Comparison of ENCODE assay signal across 20 cellular contexts in genomic region chr20:46551508-46552280, GRCh38. TPM values are rescaled to one million over a fixed set of nuclear protein-coding genes. Genes with fewer than 3 reads are reported as not detected.
DNase-seq lines count a peak whose midpoint lies in the region; ATAC-seq, FAIRE-seq and TF ChIP-seq lines count a peak whose summit lies in the region.
"Had no signal": no experiment of that assay in that cellular context is flagged by ENCODE, and none has a peak within 500 bp of the region (broad histone marks: within the 10 kb centered on the region; RNA-seq: fewer than 3 reads in every experiment).

No MANE protein-coding gene starts in this region.

- FAIRE-seq in GM12878 (lab: Jason Lieb, UNC): peak; percentile 35

- TF ChIP-seq EP300 in GM12878 (IDR thresholded peaks at IDR 0.05; ENCODE audit: borderline replicate concordance in 1 of 2, control insufficient read depth in 1 of 2, low read depth in 2 of 2, low read length in 2 of 2): peak in 1 of 2 experiments; percentile 34; a peak in 1 of 4 replicates

- POLR2A ChIA-PET in activated naive CD8-positive, alpha-beta T cell treated with anti-CD3 and anti-CD28 coated beads, Interleukin-2, amount 10 ng/mL, durations not matched to agents 7 days and 5 days (lab: Charles Lee): no interaction called here
- POLR2A ChIA-PET in GM12878 (lab: Charles Lee): interaction anchor here (0.6 to 2.2 kb wide), 5 partner anchors 11 to 917 kb away, joined by 3 to 9 read pairs (median 4); no protein-coding TSS in a partner anchor

- CTCF ChIA-PET in GM12878 (lab: Yijun Ruan, JAX): interaction anchor here (0.6 to 4.3 kb wide), 11 partner anchors 10 to 135 kb away, joined by 3 to 43 read pairs (median 3); no protein-coding TSS in a partner anchor

- H3K9me3 Mint-ChIP-seq in activated naive CD8-positive, alpha-beta T cell treated with anti-CD3 and anti-CD28 coated beads, Interleukin-2, amount 10 ng/mL, durations not matched to agents 7 days and 5 days: no peaks in the 10 kb centered on the region
- H3K9me3 Mint-ChIP-seq in activated naive CD8-positive, alpha-beta T cell treated with anti-CD3 and anti-CD28 coated beads, Interleukin-2, amount 50 U/mL, for 24 hours: no peaks in the 10 kb centered on the region
- no peaks in the 10 kb centered on the region for H3K9me3 Mint-ChIP-seq in stimulated activated memory B cell treated with anti-CD40 and anti-IgM and Interleukin-4, amounts not matched to agents 10 μg/mL and 1 μg/mL and 100 μg/mL, for 72 hours
- H3K9me3 Mint-ChIP-seq: activated T-cell treated with anti-CD3 and anti-CD28 coated beads, Interleukin-2, amount 50 U/mL, for 4 hours had no signal

- H3K4me1 ChIP-seq in HUES48 (ENCODE audit: control insufficient read depth, insufficient read depth, low read length) (peaks cover 30% of the 10 kb centered on the region), GM12878 (ENCODE audit: control insufficient read depth, insufficient read depth, low read length) (peaks cover 71% of the 10 kb centered on the region)
- H3K4me1 ChIP-seq: Caco-2, foreskin keratinocyte, psoas muscle had no signal

- H3K27ac Mint-ChIP-seq in activated naive CD8-positive, alpha-beta T cell treated with anti-CD3 and anti-CD28 coated beads, Interleukin-2, amount 10 ng/mL, durations not matched to agents 7 days and 5 days: no peak overlapping the region
- H3K27ac Mint-ChIP-seq in activated naive CD8-positive, alpha-beta T cell treated with anti-CD3 and anti-CD28 coated beads, Interleukin-2, amount 50 U/mL, for 24 hours: no peak overlapping the region
- H3K27ac Mint-ChIP-seq in stimulated activated memory B cell treated with anti-CD40 and anti-IgM and Interleukin-4, amounts not matched to agents 10 μg/mL and 1 μg/mL and 100 μg/mL, for 72 hours: no peak overlapping the region

- H3K27me3 Mint-ChIP-seq in activated naive CD8-positive, alpha-beta T cell treated with anti-CD3 and anti-CD28 coated beads, Interleukin-2, amount 10 ng/mL, durations not matched to agents 7 days and 5 days: no peaks in the 10 kb centered on the region
- H3K27me3 Mint-ChIP-seq in activated naive CD8-positive, alpha-beta T cell treated with anti-CD3 and anti-CD28 coated beads, Interleukin-2, amount 50 U/mL, for 24 hours: no peaks in the 10 kb centered on the region
- H3K27me3 Mint-ChIP-seq in stimulated activated memory B cell treated with anti-CD40 and anti-IgM and Interleukin-4, amounts not matched to agents 10 μg/mL and 1 μg/mL and 100 μg/mL, for 72 hours: no peaks in the 10 kb centered on the region

- BruUV-seq in GM12878 (replicated peaks; lab: Mats Ljungman, UMichigan): TSS peak; percentile 76

- RAD21 ChIA-PET in GM12878 (lab: Charles Lee; ENCODE audit: unreplicated experiment): interaction anchor here (0.8 to 2.3 kb wide), 6 partner anchors 9 to 132 kb away, joined by 3 to 8 read pairs (median 4); no protein-coding TSS in a partner anchor

- SMC1A ChIA-PET in GM12878 (lab: Charles Lee; ENCODE audit: uncharacterized antibody, unreplicated experiment): interaction anchor here (0.7 to 4.3 kb wide), 6 partner anchors 13 to 954 kb away, joined by 3 to 19 read pairs (median 6); no protein-coding TSS in a partner anchor

- no peaks in the 10 kb centered on the region for H3K79me2 ChIP-seq in GM12878 (ENCODE audit: control insufficient read depth, insufficient read depth, low read length)

- H3K9ac ChIP-seq in HUES48 (ENCODE audit: low read depth, low read length): peak overlapping the region; percentile 52; the same call in 1 of the 2 replicates
- peak overlapping the region; percentile 27; the same call in 1 of the 2 replicates for H3K9ac ChIP-seq in GM12878 (ENCODE audit: control insufficient read depth, insufficient read depth, low read length)

- H3K4me3 Mint-ChIP-seq in activated naive CD8-positive, alpha-beta T cell treated with anti-CD3 and anti-CD28 coated beads, Interleukin-2, amount 10 ng/mL, durations not matched to agents 7 days and 5 days: peak overlapping the region; percentile 54
- no peak overlapping the region for H3K4me3 Mint-ChIP-seq in activated naive CD8-positive, alpha-beta T cell treated with anti-CD3 and anti-CD28 coated beads, Interleukin-2, amount 50 U/mL, for 24 hours
- H3K4me3 Mint-ChIP-seq in stimulated activated memory B cell treated with anti-CD40 and anti-IgM and Interleukin-4, amounts not matched to agents 10 μg/mL and 1 μg/mL and 100 μg/mL, for 72 hours: no peak overlapping the region

- peaks cover 34% of the 10 kb centered on the region for H3K4me1 Mint-ChIP-seq in activated naive CD8-positive, alpha-beta T cell treated with anti-CD3 and anti-CD28 coated beads, Interleukin-2, amount 10 ng/mL, durations not matched to agents 7 days and 5 days
- peaks cover 51% of the 10 kb centered on the region for H3K4me1 Mint-ChIP-seq in activated naive CD8-positive, alpha-beta T cell treated with anti-CD3 and anti-CD28 coated beads, Interleukin-2, amount 50 U/mL, for 24 hours
- H3K4me1 Mint-ChIP-seq in stimulated activated memory B cell treated with anti-CD40 and anti-IgM and Interleukin-4, amounts not matched to agents 10 μg/mL and 1 μg/mL and 100 μg/mL, for 72 hours: peaks cover 49% of the 10 kb centered on the region

- H3K27me3 ChIP-seq in HUES48 (ENCODE audit: control insufficient read depth, insufficient read depth, low read length): no peaks in the 10 kb centered on the region
- H3K27me3 ChIP-seq in GM12878 (replicated peaks in 1 of 2; ENCODE audit: control insufficient read depth in 2 of 2, insufficient read depth in 2 of 2, low read length in 1 of 2): no peaks in the 10 kb centered on the region
- H3K27me3 ChIP-seq: adrenal gland had no signal

- 0 out of 2 replicates have a peak overlapping the region, but pooled peaks have one; percentile 24 for H3K4me2 ChIP-seq in GM12878 (ENCODE audit: control insufficient read depth, insufficient read depth)

- no peak for TF ChIP-seq POLR2A in GM12878 (IDR thresholded peaks at IDR 0.05; ENCODE audit: low read depth, low read length)

- H3K4me3 ChIP-seq in HUES48 (ENCODE audit: low read depth, low read length): no peak overlapping the region
- H3K4me3 ChIP-seq in GM12878: no peak overlapping the region; the same call in 1 of the 2 replicates
- H3K4me3 ChIP-seq: adrenal gland, psoas muscle had no signal

- no peak for TF ChIP-seq RAD21 in GM12878 (IDR thresholded peaks at IDR 0.05; ENCODE audit: insufficient read depth, low read depth, low read length)

- 64% methylated on average over 11 of the region's 11 CpGs for WGBS in GM12878 (ENCODE audit: insufficient coverage, insufficient replicate concordance, low lambda C conversion rate, missing lambda C conversion rate)

- no peak for TF ChIP-seq CTCF in GM12878 (IDR thresholded peaks at IDR 0.05 in 2 of 3, conservative IDR thresholded peaks at IDR 0.05 in 1 of 3; ENCODE audit: control insufficient read depth in 2 of 3, extremely low read depth in 1 of 3, insufficient read depth in 1 of 3, low read depth in 3 of 3, low read length in 3 of 3)

- H3K27ac ChIP-seq in HUES48 (ENCODE audit: low read depth, low read length) (peak overlapping the region; percentile 87), GM12878 (ENCODE audit: control insufficient read depth, insufficient read depth) (peak overlapping the region; percentile 76)
- H3K27ac ChIP-seq: adrenal gland, foreskin keratinocyte, psoas muscle had no signal

- in situ Hi-C loops in GM12878 (cut with MboI): loop anchor here (10.0 kb wide), 1 partner anchor 133 kb away; the partner anchor contains the start of gene TP53RK

- H3K9me3 ChIP-seq in HUES48 (ENCODE audit: control insufficient read depth, insufficient read depth, low read length) (no peaks in the 10 kb centered on the region), GM12878 (replicated peaks; ENCODE audit: control insufficient read depth, insufficient read depth, low read length) (no peaks in the 10 kb centered on the region)
- H3K9me3 ChIP-seq: adrenal gland, Caco-2, psoas muscle had no signal

- DNase-seq in activated naive CD8-positive, alpha-beta T cell treated with anti-CD3 and anti-CD28 coated beads, Interleukin-2, amount 10 ng/mL, durations not matched to agents 7 days and 5 days: no peak
- no peak for DNase-seq in activated naive CD8-positive, alpha-beta T cell treated with anti-CD3 and anti-CD28 coated beads, Interleukin-2, amount 50 U/mL, for 24 hours
- DNase-seq in GM12878 (ENCODE audit: low read depth, low spot score) (no peak), NCI-H2029 (lab: John Stamatoyannopoulos, UW) (no peak)
- DNase-seq: activated CD4-positive, alpha-beta T cell treated with anti-CD3 and anti-CD28 coated beads for 48 hours; activated T-cell treated with anti-CD3 and anti-CD28 coated beads, Interleukin-2, amount 50 U/mL, for 4 hours; adrenal gland; foreskin keratinocyte; NCI-H1417 treated with DMSO at 0.1 percent for 48 hours; NK-92 treated with Interleukin-12 subunit alpha and Interleukin-12 subunit beta, amount 100 ng/mL, for 24 hours; psoas muscle; Right ventricle myocardium superior had no signal

- intact Hi-C loops in GM12878 (cut with micrococcal nuclease; ENCODE audit: unreplicated experiment): no loop called here

- H3K36me3 ChIP-seq in HUES48 (ENCODE audit: control insufficient read depth, insufficient read depth, low read length) (no peaks in the 10 kb centered on the region), GM12878 (ENCODE audit: control insufficient read depth in 2 of 2, insufficient read depth in 2 of 2, low read length in 1 of 2) (no peaks in the 10 kb centered on the region)
- H3K36me3 ChIP-seq: adrenal gland had no signal

- H3K36me3 Mint-ChIP-seq in activated naive CD8-positive, alpha-beta T cell treated with anti-CD3 and anti-CD28 coated beads, Interleukin-2, amount 10 ng/mL, durations not matched to agents 7 days and 5 days: no peaks in the 10 kb centered on the region
- H3K36me3 Mint-ChIP-seq in activated naive CD8-positive, alpha-beta T cell treated with anti-CD3 and anti-CD28 coated beads, Interleukin-2, amount 50 U/mL, for 24 hours (ENCODE audit: low read depth): no peaks in the 10 kb centered on the region
- no peaks in the 10 kb centered on the region for H3K36me3 Mint-ChIP-seq in stimulated activated memory B cell treated with anti-CD40 and anti-IgM and Interleukin-4, amounts not matched to agents 10 μg/mL and 1 μg/mL and 100 μg/mL, for 72 hours

- H2AFZ ChIP-seq in GM12878 (ENCODE audit: control insufficient read depth, low read depth, low read length): peak overlapping the region; percentile 30; the same call in 1 of the 2 replicates

- H4K20me1 ChIP-seq in GM12878 (ENCODE audit: control insufficient read depth, insufficient read depth): no peaks in the 10 kb centered on the region

- no peak for ATAC-seq in activated naive CD8-positive, alpha-beta T cell treated with anti-CD3 and anti-CD28 coated beads, Interleukin-2, amount 10 ng/mL, durations not matched to agents 7 days and 5 days (ENCODE audit: low read depth)
- no peak for ATAC-seq in activated naive CD8-positive, alpha-beta T cell treated with anti-CD3 and anti-CD28 coated beads, Interleukin-2, amount 50 U/mL, for 24 hours
- ATAC-seq in GM12878: peak; percentile 83
- ATAC-seq in stimulated activated memory B cell treated with anti-CD40 and anti-IgM and Interleukin-4, amounts not matched to agents 10 μg/mL and 1 μg/mL and 100 μg/mL, for 72 hours: peak; percentile 26
- ATAC-seq in HG03039 (IDR thresholded peaks at IDR 0.05; ENCODE audit: unreplicated experiment): no peak
- no peak for ATAC-seq in GM21515 (IDR thresholded peaks at IDR 0.05; ENCODE audit: unreplicated experiment)
- ATAC-seq: foreskin keratinocyte, psoas muscle had no signal

RNA-seq across cellular contexts. Expression of gene OCSTAMP, which starts 1.2 kb away (rescaled TPM):
- total RNA-seq in activated naive CD8-positive, alpha-beta T cell treated with anti-CD3 and anti-CD28 coated beads, Interleukin-2, amount 10 ng/mL, durations not matched to agents 7 days and 5 days: not detected
- 1.2 and 1.3 TPM in 2 replicates for total RNA-seq in GM12878 (2013; cell fraction: nucleolus; rRNA removed)
- total RNA-seq in GM12878 (2014; rRNA removed) (0.11 and 0.45 TPM in 2 replicates), GM12878 (2014; rRNA removed; fragmentation: Illumina TruSeq; extraction: Trizol) (0.09 TPM in 1 of 2 replicates, not detected in the other), GM12878 (2021) (0.23 and 0.35 TPM in 2 replicates)
- polyA plus RNA-seq in GM12878 (2011; ENCODE audit: low read depth): not detected
- polyA plus RNA-seq in GM12878 (2011; rRNA removed) (0.17 and 0.22 TPM in 2 replicates), GM12878 (2014; fragmentation: Illumina TruSeq; extraction: Trizol) (0.15 and 0.46 TPM in 2 replicates), GM12878 (2014; fragmentation: Nextera tagmentation; extraction: Ambion mirVana) (under 1 TPM in 1 of 2 experiments, not detected in 1; 0.09 TPM), GM12878 (2014; rRNA removed) (0.19 and 0.46 TPM in 2 replicates), GM12878 (2016; fragmentation: Nextera tagmentation; extraction: Ambion mirVana) (under 1 TPM; 0.14 to 0.23 TPM)
- polyA plus RNA-seq in GM12878 (2011; cell fraction: cytosol; rRNA removed): 0.16 and 0.28 TPM in 2 replicates
- polyA plus RNA-seq in GM12878 (2011; cell fraction: nucleus; rRNA removed): 0.19 and 0.22 TPM in 2 replicates
- polyA plus RNA-seq in GM12878 (2012): 0.17 and 0.24 TPM in 2 replicates
- 0.15 and 0.22 TPM in 2 replicates for polyA minus RNA-seq in GM12878 (2011; rRNA and poly(A)+ RNA removed)
- not detected in 2 replicates for polyA minus RNA-seq in GM12878 (2011; cell fraction: cytosol; rRNA and poly(A)+ RNA removed)
- polyA minus RNA-seq in GM12878 (2011; cell fraction: nucleus; rRNA and poly(A)+ RNA removed): 0.12 and 0.29 TPM in 2 replicates
- total RNA-seq: adrenal gland, Caco-2, foreskin keratinocyte, HT1080, liver, psoas muscle, Right ventricle myocardium superior had no signal
- polyA plus RNA-seq: AG04450, foreskin keratinocyte, liver, psoas muscle had no signal

RNA-seq across cellular contexts. Expression of gene ZNF334, which starts 38.3 kb away (rescaled TPM):
- total RNA-seq in activated naive CD8-positive, alpha-beta T cell treated with anti-CD3 and anti-CD28 coated beads, Interleukin-2, amount 10 ng/mL, durations not matched to agents 7 days and 5 days: 1 to 10 TPM; 1.9 to 2.1 TPM
- 4.1 and 4.2 TPM in 2 replicates for total RNA-seq in GM12878 (2013; cell fraction: nucleolus; rRNA removed)
- 0.96 and 0.98 TPM in 2 replicates for total RNA-seq in GM12878 (2014; rRNA removed)
- total RNA-seq in GM12878 (2014; rRNA removed; fragmentation: Illumina TruSeq; extraction: Trizol): 1.7 and 1.8 TPM in 2 replicates
- 1.2 and 1.7 TPM in 2 replicates for total RNA-seq in GM12878 (2021)
- polyA plus RNA-seq in GM12878 (2011; ENCODE audit: low read depth): 1.2 TPM
- 0.08 and 0.19 TPM in 2 replicates for polyA plus RNA-seq in GM12878 (2011; rRNA removed)
- 0.04 and 0.05 TPM in 2 replicates for polyA plus RNA-seq in GM12878 (2011; cell fraction: cytosol; rRNA removed)
- 0.13 and 0.25 TPM in 2 replicates for polyA plus RNA-seq in GM12878 (2011; cell fraction: nucleus; rRNA removed)
- polyA plus RNA-seq in GM12878 (2012): 2.0 and 2.3 TPM in 2 replicates
- polyA plus RNA-seq in GM12878 (2014; fragmentation: Illumina TruSeq; extraction: Trizol): 2.0 and 3.3 TPM in 2 replicates
- under 1 TPM; 0.29 to 0.60 TPM for polyA plus RNA-seq in GM12878 (2014; fragmentation: Nextera tagmentation; extraction: Ambion mirVana)
- polyA plus RNA-seq in GM12878 (2014; rRNA removed): 0.84 and 1.7 TPM in 2 replicates
- polyA plus RNA-seq in GM12878 (2016; fragmentation: Nextera tagmentation; extraction: Ambion mirVana): 1 to 10 TPM; 1.2 to 1.4 TPM
- 0.15 TPM in 2 replicates for polyA minus RNA-seq in GM12878 (2011; rRNA and poly(A)+ RNA removed)
- polyA minus RNA-seq in GM12878 (2011; cell fraction: cytosol; rRNA and poly(A)+ RNA removed): not detected in 2 replicates
- 0.12 TPM in 1 of 2 replicates, not detected in the other for polyA minus RNA-seq in GM12878 (2011; cell fraction: nucleus; rRNA and poly(A)+ RNA removed)
- total RNA-seq: Caco-2, HT1080 had no signal

Comparison
In these comparisons a context has a peak if more than half of its experiments do, and no peak if none do; other contexts are left out.
1. ATAC-seq: peak in GM12878 (single experiment) and stimulated activated memory B cell treated with anti-CD40 and anti-IgM and Interleukin-4, amounts not matched to agents 10 μg/mL and 1 μg/mL and 100 μg/mL, for 72 hours (single experiment); none in activated naive CD8-positive, alpha-beta T cell treated with anti-CD3 and anti-CD28 coated beads, Interleukin-2, amount 10 ng/mL, durations not matched to agents 7 days and 5 days (single experiment), activated naive CD8-positive, alpha-beta T cell treated with anti-CD3 and anti-CD28 coated beads, Interleukin-2, amount 50 U/mL, for 24 hours (single experiment), HG03039 (single experiment) and GM21515 (single experiment).